10 cellular contexts compared by ENCODE assay signal in genomic region chr2:237743561-237744269, GRCh38. TPM values are rescaled to one million over a fixed set of nuclear protein-coding genes. Genes with fewer than 3 reads are reported as not detected.
A peak's percentile ranks its signal among the peaks of the same experiment; 100 is the strongest.
DNase-seq lines count a peak whose midpoint lies in the region; ATAC-seq and TF ChIP-seq lines count a peak whose summit lies in the region.
"Had no signal": no experiment of that assay in that cellular context is flagged by ENCODE, and none has a peak within 500 bp of the region (broad histone marks: within the 10 kb centered on the region; RNA-seq: fewer than 3 reads in every experiment).

No MANE protein-coding gene starts in this region.

- 55 to 57% methylated on average over 12 of the region's 12 CpGs for WGBS in heart right ventricle, 2 donors

- no peaks in the 10 kb centered on the region for H3K27me3 ChIP-seq in heart right ventricle
- no peaks in the 10 kb centered on the region for H3K27me3 ChIP-seq in lower lobe of right lung (ENCODE audit: low read depth)

- H3K4me1 ChIP-seq in heart right ventricle (peaks cover 19 to 72% (median 64%) of the 10 kb centered on the region in 9 donors), lower lobe of right lung (peaks cover 68% of the 10 kb centered on the region)

- intact Hi-C loops in heart right ventricle (cut with DNase I) (loop anchor here in 7 of 10 donors (2.0 to 10.0 kb wide), 8 partner anchors 69 to 231 kb away; no protein-coding TSS in a partner anchor), Right ventricle myocardium superior (cut with DNase I) (loop anchor here (2.0 kb wide), 1 partner anchor 71 kb away; no protein-coding TSS in a partner anchor), lower lobe of right lung (cut with DNase I) (loop anchor here (10.0 kb wide), 2 partner anchors 69 to 159 kb away; no protein-coding TSS in a partner anchor)

- H3K4me3 ChIP-seq in heart right ventricle, result no peak overlapping the region
- H3K4me3 ChIP-seq in lower lobe of right lung, result no peak overlapping the region

- H3K36me3 ChIP-seq in heart right ventricle (peaks cover 0 to 45% (median 8%) of the 10 kb centered on the region in 9 donors), lower lobe of right lung (peaks cover 31% of the 10 kb centered on the region)

- TF ChIP-seq CTCF in heart right ventricle (IDR thresholded peaks at IDR 0.05) (peak in 2 of 9 donors; percentile 8 to 9), lower lobe of right lung (IDR thresholded peaks at IDR 0.05) (no peak)

- peak overlapping the region in 7 of 10 donors; percentile 2 to 55 (median 35) for H3K27ac ChIP-seq in heart right ventricle
- H3K27ac ChIP-seq in lower lobe of right lung, result peak overlapping the region; percentile 63

- DNase-seq in heart right ventricle (no peak), Right ventricle myocardium superior (no peak), amniotic epithelial cell (ENCODE audit: low read depth) (peak; percentile 38), lower lobe of right lung (no peak), cerebellum (ENCODE audit: low spot score) (no peak)
- DNase-seq: GDM1, T1000 had no signal

- no peaks in the 10 kb centered on the region for H3K9me3 ChIP-seq in heart right ventricle
- H3K9me3 ChIP-seq in lower lobe of right lung, result no peaks in the 10 kb centered on the region

- ATAC-seq in heart right ventricle (peak in 1 of 8 donors; percentile 4), Right ventricle myocardium superior (ENCODE audit: poor library complexity) (no peak), lower lobe of right lung (peak in 1 of 2 donors; percentile 11), HG02885 (IDR thresholded peaks at IDR 0.05; ENCODE audit: poor library complexity, unreplicated experiment) (no peak), GM21723 (IDR thresholded peaks at IDR 0.05; ENCODE audit: unreplicated experiment) (no peak), GM21825 (IDR thresholded peaks at IDR 0.05; ENCODE audit: unreplicated experiment) (no peak)

RNA-seq across cellular contexts. Expression of gene RBM44, which starts 54.9 kb away (rescaled TPM):
- total RNA-seq in heart right ventricle, result under 1 TPM; 0.19 to 0.83 (median 0.32) TPM
- polyA plus RNA-seq in heart right ventricle, result under 1 TPM; 0.13 to 0.80 TPM
- total RNA-seq in Right ventricle myocardium superior, result 0.38 TPM
- 0.59 TPM for total RNA-seq in lower lobe of right lung
- total RNA-seq in cerebellum, result 2.2 TPM
